ENCODE assay signal across 15 cellular contexts in genomic region chr3:114553949-114554593, GRCh38.
"Had no signal": no experiment of that assay in that cellular context is flagged by ENCODE, and none has a peak within 500 bp of the region (broad histone marks: within the 10 kb centered on the region; RNA-seq: fewer than 3 reads in every experiment).

No MANE protein-coding gene starts in this region.

- H3K27me3 Mint-ChIP-seq: stimulated activated naive CD8-positive, alpha-beta T cell treated with anti-CD3 and anti-CD28 coated beads, Interleukin-15, amount 100 ng/mL, for 72 hours; T-helper 17 cell had no signal

- H3K36me3 Mint-ChIP-seq: activated naive CD4-positive, alpha-beta T cell treated with anti-CD3 and anti-CD28 coated beads, Interleukin-2, amount 50 U/mL, for 72 hours; neural progenitor cell had no signal

- H3K36me3 ChIP-seq: breast epithelium, esophagus muscularis mucosa, neural progenitor cell, ovary, thoracic aorta had no signal

- H3K9ac ChIP-seq: neural progenitor cell had no signal

- H3K9me3 ChIP-seq: breast epithelium, esophagus muscularis mucosa, ovary, thoracic aorta had no signal

- H3K9me3 Mint-ChIP-seq: activated naive CD4-positive, alpha-beta T cell treated with anti-CD3 and anti-CD28 coated beads, Interleukin-2, amount 50 U/mL, for 72 hours; neural progenitor cell; stimulated activated naive CD8-positive, alpha-beta T cell treated with anti-CD3 and anti-CD28 coated beads, Interleukin-15, amount 100 ng/mL, for 72 hours had no signal

- H3K4me3 ChIP-seq: breast epithelium, dorsolateral prefrontal cortex, esophagus muscularis mucosa, neural progenitor cell, ovary, thoracic aorta had no signal

- H3K27me3 ChIP-seq: breast epithelium, dorsolateral prefrontal cortex, esophagus muscularis mucosa, neural progenitor cell, ovary had no signal

- H3K27ac Mint-ChIP-seq: activated naive CD4-positive, alpha-beta T cell treated with anti-CD3 and anti-CD28 coated beads, Interleukin-2, amount 50 U/mL, for 72 hours; neural progenitor cell; stimulated activated naive CD8-positive, alpha-beta T cell treated with anti-CD3 and anti-CD28 coated beads, Interleukin-15, amount 100 ng/mL, for 72 hours; T-helper 17 cell had no signal

- H2AFZ ChIP-seq: neural progenitor cell had no signal

- DNase-seq: activated CD4-positive, alpha-beta T cell treated with anti-CD3 and anti-CD28 coated beads, Interleukin-2, amount 50 U/mL, for 4 hours; activated effector memory CD4-positive, alpha-beta T cell treated with Interleukin-2 at 50 U/mL for 16 hours; activated T-cell treated with anti-CD3 and anti-CD28 coated beads, Interleukin-2, amount 50 U/mL, for 1 hour; amygdala; dorsolateral prefrontal cortex; mesendoderm; ovary; stimulated activated CD4-positive, alpha-beta T cell treated with anti-CD3 and anti-CD28 coated beads, Interleukin-4, amount 100 ng/mL, for 4 hours; stimulated activated naive CD8-positive, alpha-beta T cell treated with anti-CD3 and anti-CD28 coated beads, Interleukin-15, amount 100 ng/mL, for 72 hours; T-helper 17 cell had no signal

- H3K4me1 Mint-ChIP-seq: stimulated activated naive CD8-positive, alpha-beta T cell treated with anti-CD3 and anti-CD28 coated beads, Interleukin-15, amount 100 ng/mL, for 72 hours; T-helper 17 cell had no signal

- H3K4me1 ChIP-seq: breast epithelium, neural progenitor cell had no signal

- H3K4me3 Mint-ChIP-seq: neural progenitor cell; stimulated activated naive CD8-positive, alpha-beta T cell treated with anti-CD3 and anti-CD28 coated beads, Interleukin-15, amount 100 ng/mL, for 72 hours; T-helper 17 cell had no signal

- H3K27ac ChIP-seq: breast epithelium, dorsolateral prefrontal cortex, esophagus muscularis mucosa, neural progenitor cell, ovary, thoracic aorta had no signal

- ATAC-seq: activated naive CD4-positive, alpha-beta T cell treated with anti-CD3 and anti-CD28 coated beads, Interleukin-2, amount 50 U/mL, for 72 hours; stimulated activated naive CD8-positive, alpha-beta T cell treated with anti-CD3 and anti-CD28 coated beads, Interleukin-15, amount 100 ng/mL, for 72 hours; T-helper 17 cell had no signal

- H3K4me2 ChIP-seq: neural progenitor cell had no signal
